1 cellular context compared by ENCODE assay signal in the genomic region with DNA sequence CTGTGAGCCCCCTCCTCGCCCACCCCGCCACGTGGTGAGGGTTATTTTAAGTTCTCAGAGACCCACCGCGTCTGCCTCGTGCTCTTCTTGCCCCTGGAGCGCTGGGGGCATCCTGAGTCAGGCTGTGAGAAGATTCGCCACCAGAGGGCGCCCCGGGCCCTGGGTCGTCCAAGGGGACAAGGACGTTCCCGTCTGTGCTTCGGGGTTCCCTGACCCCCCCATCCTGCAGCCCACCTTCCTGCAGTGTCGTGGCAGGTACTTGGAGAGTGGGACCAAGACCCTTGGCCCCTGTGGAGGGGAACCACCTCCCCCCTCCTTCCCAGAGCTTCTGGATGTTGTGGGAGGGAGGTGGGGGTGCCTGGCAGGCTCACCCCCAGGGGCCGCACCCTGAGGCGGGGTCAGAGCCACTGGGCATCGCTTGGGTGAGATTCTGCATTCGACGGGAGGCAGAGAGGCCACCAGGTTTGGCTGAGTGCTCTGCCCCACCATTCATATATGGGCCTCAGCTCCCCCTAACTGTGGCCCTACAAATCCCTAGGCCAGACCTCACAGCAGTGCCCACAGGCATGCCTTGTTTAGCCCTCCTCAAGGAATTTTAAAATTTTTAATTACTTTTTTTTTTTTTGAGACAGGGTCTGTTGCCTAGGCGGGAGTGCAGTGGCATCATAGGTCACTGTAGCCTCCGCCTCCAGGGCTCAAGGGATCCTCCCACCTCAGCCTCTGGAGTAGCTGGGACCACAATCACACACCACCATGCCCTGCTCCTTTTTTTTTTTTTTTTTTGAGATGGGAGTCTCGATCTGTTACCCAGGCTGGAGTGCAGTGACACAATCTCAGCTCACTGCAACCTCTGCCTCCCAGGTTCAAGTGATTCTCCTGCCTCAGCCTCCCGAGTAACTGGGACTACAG.
TF ChIP-seq lines count a peak whose summit lies in the region.

No MANE protein-coding gene starts in this region.

TF ChIP-seq in GM23338, 12 proteins besides CTCF, POLR2A, EP300 and RAD21 (continued from another document):
- TF ChIP-seq, protein P1, sequence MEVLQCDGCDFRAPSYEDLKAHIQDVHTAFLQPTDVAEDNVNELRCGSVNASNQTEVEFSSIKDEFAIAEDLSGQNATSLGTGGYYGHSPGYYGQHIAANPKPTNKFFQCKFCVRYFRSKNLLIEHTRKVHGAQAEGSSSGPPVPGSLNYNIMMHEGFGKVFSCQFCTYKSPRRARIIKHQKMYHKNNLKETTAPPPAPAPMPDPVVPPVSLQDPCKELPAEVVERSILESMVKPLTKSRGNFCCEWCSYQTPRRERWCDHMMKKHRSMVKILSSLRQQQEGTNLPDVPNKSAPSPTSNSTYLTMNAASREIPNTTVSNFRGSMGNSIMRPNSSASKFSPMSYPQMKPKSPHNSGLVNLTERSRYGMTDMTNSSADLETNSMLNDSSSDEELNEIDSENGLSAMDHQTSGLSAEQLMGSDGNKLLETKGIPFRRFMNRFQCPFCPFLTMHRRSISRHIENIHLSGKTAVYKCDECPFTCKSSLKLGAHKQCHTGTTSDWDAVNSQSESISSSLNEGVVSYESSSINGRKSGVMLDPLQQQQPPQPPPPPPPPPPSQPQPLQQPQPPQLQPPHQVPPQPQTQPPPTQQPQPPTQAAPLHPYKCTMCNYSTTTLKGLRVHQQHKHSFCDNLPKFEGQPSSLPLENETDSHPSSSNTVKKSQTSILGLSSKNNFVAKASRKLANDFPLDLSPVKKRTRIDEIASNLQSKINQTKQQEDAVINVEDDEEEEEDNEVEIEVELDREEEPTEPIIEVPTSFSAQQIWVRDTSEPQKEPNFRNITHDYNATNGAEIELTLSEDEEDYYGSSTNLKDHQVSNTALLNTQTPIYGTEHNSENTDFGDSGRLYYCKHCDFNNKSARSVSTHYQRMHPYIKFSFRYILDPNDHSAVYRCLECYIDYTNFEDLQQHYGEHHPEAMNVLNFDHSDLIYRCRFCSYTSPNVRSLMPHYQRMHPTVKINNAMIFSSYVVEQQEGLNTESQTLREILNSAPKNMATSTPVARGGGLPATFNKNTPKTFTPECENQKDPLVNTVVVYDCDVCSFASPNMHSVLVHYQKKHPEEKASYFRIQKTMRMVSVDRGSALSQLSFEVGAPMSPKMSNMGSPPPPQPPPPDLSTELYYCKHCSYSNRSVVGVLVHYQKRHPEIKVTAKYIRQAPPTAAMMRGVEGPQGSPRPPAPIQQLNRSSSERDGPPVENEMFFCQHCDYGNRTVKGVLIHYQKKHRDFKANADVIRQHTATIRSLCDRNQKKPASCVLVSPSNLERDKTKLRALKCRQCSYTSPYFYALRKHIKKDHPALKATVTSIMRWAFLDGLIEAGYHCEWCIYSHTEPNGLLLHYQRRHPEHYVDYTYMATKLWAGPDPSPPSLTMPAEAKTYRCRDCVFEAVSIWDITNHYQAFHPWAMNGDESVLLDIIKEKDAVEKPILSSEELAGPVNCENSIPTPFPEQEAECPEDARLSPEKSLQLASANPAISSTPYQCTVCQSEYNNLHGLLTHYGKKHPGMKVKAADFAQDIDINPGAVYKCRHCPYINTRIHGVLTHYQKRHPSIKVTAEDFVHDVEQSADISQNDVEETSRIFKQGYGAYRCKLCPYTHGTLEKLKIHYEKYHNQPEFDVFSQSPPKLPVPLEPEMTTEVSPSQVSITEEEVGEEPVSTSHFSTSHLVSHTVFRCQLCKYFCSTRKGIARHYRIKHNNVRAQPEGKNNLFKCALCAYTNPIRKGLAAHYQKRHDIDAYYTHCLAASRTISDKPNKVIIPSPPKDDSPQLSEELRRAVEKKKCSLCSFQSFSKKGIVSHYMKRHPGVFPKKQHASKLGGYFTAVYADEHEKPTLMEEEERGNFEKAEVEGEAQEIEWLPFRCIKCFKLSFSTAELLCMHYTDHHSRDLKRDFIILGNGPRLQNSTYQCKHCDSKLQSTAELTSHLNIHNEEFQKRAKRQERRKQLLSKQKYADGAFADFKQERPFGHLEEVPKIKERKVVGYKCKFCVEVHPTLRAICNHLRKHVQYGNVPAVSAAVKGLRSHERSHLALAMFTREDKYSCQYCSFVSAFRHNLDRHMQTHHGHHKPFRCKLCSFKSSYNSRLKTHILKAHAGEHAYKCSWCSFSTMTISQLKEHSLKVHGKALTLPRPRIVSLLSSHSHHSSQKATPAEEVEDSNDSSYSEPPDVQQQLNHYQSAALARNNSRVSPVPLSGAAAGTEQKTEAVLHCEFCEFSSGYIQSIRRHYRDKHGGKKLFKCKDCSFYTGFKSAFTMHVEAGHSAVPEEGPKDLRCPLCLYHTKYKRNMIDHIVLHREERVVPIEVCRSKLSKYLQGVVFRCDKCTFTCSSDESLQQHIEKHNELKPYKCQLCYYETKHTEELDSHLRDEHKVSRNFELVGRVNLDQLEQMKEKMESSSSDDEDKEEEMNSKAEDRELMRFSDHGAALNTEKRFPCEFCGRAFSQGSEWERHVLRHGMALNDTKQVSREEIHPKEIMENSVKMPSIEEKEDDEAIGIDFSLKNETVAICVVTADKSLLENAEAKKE (CRISPR knock-in tag; IDR thresholded peaks at IDR 0.05), result no peak
- TF ChIP-seq, protein P2, sequence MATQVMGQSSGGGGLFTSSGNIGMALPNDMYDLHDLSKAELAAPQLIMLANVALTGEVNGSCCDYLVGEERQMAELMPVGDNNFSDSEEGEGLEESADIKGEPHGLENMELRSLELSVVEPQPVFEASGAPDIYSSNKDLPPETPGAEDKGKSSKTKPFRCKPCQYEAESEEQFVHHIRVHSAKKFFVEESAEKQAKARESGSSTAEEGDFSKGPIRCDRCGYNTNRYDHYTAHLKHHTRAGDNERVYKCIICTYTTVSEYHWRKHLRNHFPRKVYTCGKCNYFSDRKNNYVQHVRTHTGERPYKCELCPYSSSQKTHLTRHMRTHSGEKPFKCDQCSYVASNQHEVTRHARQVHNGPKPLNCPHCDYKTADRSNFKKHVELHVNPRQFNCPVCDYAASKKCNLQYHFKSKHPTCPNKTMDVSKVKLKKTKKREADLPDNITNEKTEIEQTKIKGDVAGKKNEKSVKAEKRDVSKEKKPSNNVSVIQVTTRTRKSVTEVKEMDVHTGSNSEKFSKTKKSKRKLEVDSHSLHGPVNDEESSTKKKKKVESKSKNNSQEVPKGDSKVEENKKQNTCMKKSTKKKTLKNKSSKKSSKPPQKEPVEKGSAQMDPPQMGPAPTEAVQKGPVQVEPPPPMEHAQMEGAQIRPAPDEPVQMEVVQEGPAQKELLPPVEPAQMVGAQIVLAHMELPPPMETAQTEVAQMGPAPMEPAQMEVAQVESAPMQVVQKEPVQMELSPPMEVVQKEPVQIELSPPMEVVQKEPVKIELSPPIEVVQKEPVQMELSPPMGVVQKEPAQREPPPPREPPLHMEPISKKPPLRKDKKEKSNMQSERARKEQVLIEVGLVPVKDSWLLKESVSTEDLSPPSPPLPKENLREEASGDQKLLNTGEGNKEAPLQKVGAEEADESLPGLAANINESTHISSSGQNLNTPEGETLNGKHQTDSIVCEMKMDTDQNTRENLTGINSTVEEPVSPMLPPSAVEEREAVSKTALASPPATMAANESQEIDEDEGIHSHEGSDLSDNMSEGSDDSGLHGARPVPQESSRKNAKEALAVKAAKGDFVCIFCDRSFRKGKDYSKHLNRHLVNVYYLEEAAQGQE (IDR thresholded peaks at IDR 0.05; ENCODE audit: unreplicated experiment), result no peak
- TF ChIP-seq JUNB (IDR thresholded peaks at IDR 0.05; ENCODE audit: unreplicated experiment) (no peak), EZH2 (IDR thresholded peaks at IDR 0.05; ENCODE audit: low read depth, unreplicated experiment) (no peak), NANOG (IDR thresholded peaks at IDR 0.05; ENCODE audit: borderline replicate concordance) (no peak), ZNF114 (CRISPR knock-in tag; IDR thresholded peaks at IDR 0.05) (no peak), EZH2phosphoT487 (IDR thresholded peaks at IDR 0.05; ENCODE audit: unreplicated experiment) (no peak), CREB1 (CRISPR knock-in tag; IDR thresholded peaks at IDR 0.05; ENCODE audit: low read depth) (no peak)
